1 cellular context compared by ENCODE assay signal in the genomic region with DNA sequence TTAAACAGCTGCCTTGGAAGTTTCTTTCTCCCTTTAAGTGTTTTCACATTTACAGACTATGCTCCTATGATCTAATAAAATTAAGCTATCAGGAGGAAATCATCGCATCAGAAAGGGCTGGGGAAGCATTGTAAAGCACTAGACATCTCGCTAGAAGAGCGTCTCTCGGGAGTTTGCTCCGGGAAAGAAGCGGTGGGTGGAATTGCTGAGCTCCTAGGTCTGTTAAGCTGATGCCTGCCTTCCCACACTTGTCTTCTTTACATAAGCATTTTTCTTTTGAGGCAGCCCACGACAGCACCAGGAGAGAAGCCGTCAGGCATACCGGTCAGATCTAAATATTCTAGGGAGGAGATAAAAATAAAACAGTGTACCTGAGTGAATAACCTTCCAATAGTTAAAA.
TF ChIP-seq lines count a peak whose summit lies in the region.

No MANE protein-coding gene starts in this region.

TF ChIP-seq in GM23338, 12 proteins besides CTCF, POLR2A, EP300 and RAD21 (continued from another document):
- TF ChIP-seq, protein P1, sequence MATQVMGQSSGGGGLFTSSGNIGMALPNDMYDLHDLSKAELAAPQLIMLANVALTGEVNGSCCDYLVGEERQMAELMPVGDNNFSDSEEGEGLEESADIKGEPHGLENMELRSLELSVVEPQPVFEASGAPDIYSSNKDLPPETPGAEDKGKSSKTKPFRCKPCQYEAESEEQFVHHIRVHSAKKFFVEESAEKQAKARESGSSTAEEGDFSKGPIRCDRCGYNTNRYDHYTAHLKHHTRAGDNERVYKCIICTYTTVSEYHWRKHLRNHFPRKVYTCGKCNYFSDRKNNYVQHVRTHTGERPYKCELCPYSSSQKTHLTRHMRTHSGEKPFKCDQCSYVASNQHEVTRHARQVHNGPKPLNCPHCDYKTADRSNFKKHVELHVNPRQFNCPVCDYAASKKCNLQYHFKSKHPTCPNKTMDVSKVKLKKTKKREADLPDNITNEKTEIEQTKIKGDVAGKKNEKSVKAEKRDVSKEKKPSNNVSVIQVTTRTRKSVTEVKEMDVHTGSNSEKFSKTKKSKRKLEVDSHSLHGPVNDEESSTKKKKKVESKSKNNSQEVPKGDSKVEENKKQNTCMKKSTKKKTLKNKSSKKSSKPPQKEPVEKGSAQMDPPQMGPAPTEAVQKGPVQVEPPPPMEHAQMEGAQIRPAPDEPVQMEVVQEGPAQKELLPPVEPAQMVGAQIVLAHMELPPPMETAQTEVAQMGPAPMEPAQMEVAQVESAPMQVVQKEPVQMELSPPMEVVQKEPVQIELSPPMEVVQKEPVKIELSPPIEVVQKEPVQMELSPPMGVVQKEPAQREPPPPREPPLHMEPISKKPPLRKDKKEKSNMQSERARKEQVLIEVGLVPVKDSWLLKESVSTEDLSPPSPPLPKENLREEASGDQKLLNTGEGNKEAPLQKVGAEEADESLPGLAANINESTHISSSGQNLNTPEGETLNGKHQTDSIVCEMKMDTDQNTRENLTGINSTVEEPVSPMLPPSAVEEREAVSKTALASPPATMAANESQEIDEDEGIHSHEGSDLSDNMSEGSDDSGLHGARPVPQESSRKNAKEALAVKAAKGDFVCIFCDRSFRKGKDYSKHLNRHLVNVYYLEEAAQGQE (IDR thresholded peaks at IDR 0.05; ENCODE audit: unreplicated experiment), result no peak
- TF ChIP-seq POLR2AphosphoS5 (IDR thresholded peaks at IDR 0.05; ENCODE audit: low read depth) (no peak), EZH2 (IDR thresholded peaks at IDR 0.05; ENCODE audit: low read depth, unreplicated experiment) (no peak), JUNB (IDR thresholded peaks at IDR 0.05; ENCODE audit: unreplicated experiment) (no peak), STAT1 (IDR thresholded peaks at IDR 0.05; ENCODE audit: unreplicated experiment) (no peak), NANOG (IDR thresholded peaks at IDR 0.05; ENCODE audit: borderline replicate concordance) (no peak), ZNF331 (CRISPR knock-in tag; IDR thresholded peaks at IDR 0.05; ENCODE audit: low read depth) (no peak), ZNF114 (CRISPR knock-in tag; IDR thresholded peaks at IDR 0.05) (no peak), CREB1 (CRISPR knock-in tag; IDR thresholded peaks at IDR 0.05; ENCODE audit: low read depth) (no peak)
- TF ChIP-seq, protein P2, sequence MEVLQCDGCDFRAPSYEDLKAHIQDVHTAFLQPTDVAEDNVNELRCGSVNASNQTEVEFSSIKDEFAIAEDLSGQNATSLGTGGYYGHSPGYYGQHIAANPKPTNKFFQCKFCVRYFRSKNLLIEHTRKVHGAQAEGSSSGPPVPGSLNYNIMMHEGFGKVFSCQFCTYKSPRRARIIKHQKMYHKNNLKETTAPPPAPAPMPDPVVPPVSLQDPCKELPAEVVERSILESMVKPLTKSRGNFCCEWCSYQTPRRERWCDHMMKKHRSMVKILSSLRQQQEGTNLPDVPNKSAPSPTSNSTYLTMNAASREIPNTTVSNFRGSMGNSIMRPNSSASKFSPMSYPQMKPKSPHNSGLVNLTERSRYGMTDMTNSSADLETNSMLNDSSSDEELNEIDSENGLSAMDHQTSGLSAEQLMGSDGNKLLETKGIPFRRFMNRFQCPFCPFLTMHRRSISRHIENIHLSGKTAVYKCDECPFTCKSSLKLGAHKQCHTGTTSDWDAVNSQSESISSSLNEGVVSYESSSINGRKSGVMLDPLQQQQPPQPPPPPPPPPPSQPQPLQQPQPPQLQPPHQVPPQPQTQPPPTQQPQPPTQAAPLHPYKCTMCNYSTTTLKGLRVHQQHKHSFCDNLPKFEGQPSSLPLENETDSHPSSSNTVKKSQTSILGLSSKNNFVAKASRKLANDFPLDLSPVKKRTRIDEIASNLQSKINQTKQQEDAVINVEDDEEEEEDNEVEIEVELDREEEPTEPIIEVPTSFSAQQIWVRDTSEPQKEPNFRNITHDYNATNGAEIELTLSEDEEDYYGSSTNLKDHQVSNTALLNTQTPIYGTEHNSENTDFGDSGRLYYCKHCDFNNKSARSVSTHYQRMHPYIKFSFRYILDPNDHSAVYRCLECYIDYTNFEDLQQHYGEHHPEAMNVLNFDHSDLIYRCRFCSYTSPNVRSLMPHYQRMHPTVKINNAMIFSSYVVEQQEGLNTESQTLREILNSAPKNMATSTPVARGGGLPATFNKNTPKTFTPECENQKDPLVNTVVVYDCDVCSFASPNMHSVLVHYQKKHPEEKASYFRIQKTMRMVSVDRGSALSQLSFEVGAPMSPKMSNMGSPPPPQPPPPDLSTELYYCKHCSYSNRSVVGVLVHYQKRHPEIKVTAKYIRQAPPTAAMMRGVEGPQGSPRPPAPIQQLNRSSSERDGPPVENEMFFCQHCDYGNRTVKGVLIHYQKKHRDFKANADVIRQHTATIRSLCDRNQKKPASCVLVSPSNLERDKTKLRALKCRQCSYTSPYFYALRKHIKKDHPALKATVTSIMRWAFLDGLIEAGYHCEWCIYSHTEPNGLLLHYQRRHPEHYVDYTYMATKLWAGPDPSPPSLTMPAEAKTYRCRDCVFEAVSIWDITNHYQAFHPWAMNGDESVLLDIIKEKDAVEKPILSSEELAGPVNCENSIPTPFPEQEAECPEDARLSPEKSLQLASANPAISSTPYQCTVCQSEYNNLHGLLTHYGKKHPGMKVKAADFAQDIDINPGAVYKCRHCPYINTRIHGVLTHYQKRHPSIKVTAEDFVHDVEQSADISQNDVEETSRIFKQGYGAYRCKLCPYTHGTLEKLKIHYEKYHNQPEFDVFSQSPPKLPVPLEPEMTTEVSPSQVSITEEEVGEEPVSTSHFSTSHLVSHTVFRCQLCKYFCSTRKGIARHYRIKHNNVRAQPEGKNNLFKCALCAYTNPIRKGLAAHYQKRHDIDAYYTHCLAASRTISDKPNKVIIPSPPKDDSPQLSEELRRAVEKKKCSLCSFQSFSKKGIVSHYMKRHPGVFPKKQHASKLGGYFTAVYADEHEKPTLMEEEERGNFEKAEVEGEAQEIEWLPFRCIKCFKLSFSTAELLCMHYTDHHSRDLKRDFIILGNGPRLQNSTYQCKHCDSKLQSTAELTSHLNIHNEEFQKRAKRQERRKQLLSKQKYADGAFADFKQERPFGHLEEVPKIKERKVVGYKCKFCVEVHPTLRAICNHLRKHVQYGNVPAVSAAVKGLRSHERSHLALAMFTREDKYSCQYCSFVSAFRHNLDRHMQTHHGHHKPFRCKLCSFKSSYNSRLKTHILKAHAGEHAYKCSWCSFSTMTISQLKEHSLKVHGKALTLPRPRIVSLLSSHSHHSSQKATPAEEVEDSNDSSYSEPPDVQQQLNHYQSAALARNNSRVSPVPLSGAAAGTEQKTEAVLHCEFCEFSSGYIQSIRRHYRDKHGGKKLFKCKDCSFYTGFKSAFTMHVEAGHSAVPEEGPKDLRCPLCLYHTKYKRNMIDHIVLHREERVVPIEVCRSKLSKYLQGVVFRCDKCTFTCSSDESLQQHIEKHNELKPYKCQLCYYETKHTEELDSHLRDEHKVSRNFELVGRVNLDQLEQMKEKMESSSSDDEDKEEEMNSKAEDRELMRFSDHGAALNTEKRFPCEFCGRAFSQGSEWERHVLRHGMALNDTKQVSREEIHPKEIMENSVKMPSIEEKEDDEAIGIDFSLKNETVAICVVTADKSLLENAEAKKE (CRISPR knock-in tag; IDR thresholded peaks at IDR 0.05), result no peak
